In the genomic region with DNA sequence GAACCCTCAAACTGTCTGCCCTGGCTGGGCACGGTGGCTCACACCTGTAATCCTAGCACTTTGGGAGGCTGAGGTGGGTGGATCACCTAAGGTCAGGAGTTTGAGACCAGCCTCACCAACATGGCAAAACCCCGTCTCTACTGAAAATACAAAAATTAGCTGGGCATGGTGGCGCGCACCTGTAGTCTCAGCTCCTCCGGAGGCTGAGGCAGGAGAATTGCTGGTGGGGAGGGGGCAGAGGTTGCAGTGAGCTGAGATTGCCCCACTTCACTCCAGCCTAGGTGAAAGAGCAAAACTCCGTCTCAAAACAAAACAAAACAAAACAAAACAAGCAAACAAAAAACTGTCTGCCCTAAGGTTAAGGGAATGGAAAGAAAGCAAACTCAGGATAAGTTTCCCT, we compare ENCODE assay signal across 8 cellular contexts.
A peak's percentile ranks its signal among the peaks of the same experiment; 100 is the strongest.
DNase-seq lines count a peak whose midpoint lies in the region; ATAC-seq and TF ChIP-seq lines count a peak whose summit lies in the region.
"Not testable (repeated sequence)": the region's sequence is repeated elsewhere in the genome, so short reads cannot be mapped to it uniquely, and the experiment has no call there.

No MANE protein-coding gene starts in this region.

- DNase-seq in CD4-positive, CD25-positive, alpha-beta regulatory T cell; activated T-helper 2 cell treated with anti-CD3 and anti-CD28 coated beads, Interferon-gamma antibody, Interleukin-2, Interleukin-4, amounts not matched to agents 10 μg/mL and 5 μg/mL and 100 μg/mL, durations not matched to agents 14 hours and 24 hours and 36 hours (ENCODE audit: low spot score); central memory CD8-positive, alpha-beta T cell (ENCODE audit: low spot score in 2 of 2); natural killer cell; upper lobe of right lung: not testable (repeated sequence)
- DNase-seq in activated CD4-positive, alpha-beta T cell treated with anti-CD3 and anti-CD28 coated beads, Interleukin-2, amount 10 ng/mL, durations not matched to agents 24 days and 14 days = peak; percentile 68

- H3K4me1 Mint-ChIP-seq in CD4-positive, CD25-positive, alpha-beta regulatory T cell = peaks cover 35 to 50% (median 38%) of the 10 kb centered on the region in 4 donors
- peaks cover 64% of the 10 kb centered on the region for H3K4me1 Mint-ChIP-seq in activated CD4-positive, alpha-beta T cell treated with anti-CD3 and anti-CD28 coated beads, Interleukin-2, amount 10 ng/mL, durations not matched to agents 24 days and 14 days
- peaks cover 84% of the 10 kb centered on the region for H3K4me1 Mint-ChIP-seq in activated T-helper 2 cell treated with anti-CD3 and anti-CD28 coated beads, Interferon-gamma antibody, Interleukin-2, Interleukin-4, amounts not matched to agents 10 μg/mL and 5 μg/mL and 100 μg/mL, durations not matched to agents 14 hours and 24 hours and 36 hours (ENCODE audit: low read depth)
- peaks cover 53% of the 10 kb centered on the region for H3K4me1 Mint-ChIP-seq in central memory CD8-positive, alpha-beta T cell
- peaks cover 74 to 85% of the 10 kb centered on the region in 2 donors for H3K4me1 Mint-ChIP-seq in natural killer cell

- peak overlapping the region; percentile 65 for H3K4me2 ChIP-seq in OCI-LY3 (ENCODE audit: low read length)

- H3K27ac Mint-ChIP-seq in CD4-positive, CD25-positive, alpha-beta regulatory T cell = peak overlapping the region; percentile 78 to 90 (median 83)
- peak overlapping the region; percentile 92 for H3K27ac Mint-ChIP-seq in activated CD4-positive, alpha-beta T cell treated with anti-CD3 and anti-CD28 coated beads, Interleukin-2, amount 10 ng/mL, durations not matched to agents 24 days and 14 days
- peak overlapping the region; percentile 95 for H3K27ac Mint-ChIP-seq in activated T-helper 2 cell treated with anti-CD3 and anti-CD28 coated beads, Interferon-gamma antibody, Interleukin-2, Interleukin-4, amounts not matched to agents 10 μg/mL and 5 μg/mL and 100 μg/mL, durations not matched to agents 14 hours and 24 hours and 36 hours
- H3K27ac Mint-ChIP-seq in central memory CD8-positive, alpha-beta T cell (ENCODE audit: low read depth) = peak overlapping the region; percentile 93
- peak overlapping the region; percentile 84 to 93 for H3K27ac Mint-ChIP-seq in natural killer cell

- not testable (repeated sequence) for H2AFZ ChIP-seq in OCI-LY3 (ENCODE audit: low read depth, low read length)

- not testable (repeated sequence) for H3K27me3 ChIP-seq in CD4-positive, CD25-positive, alpha-beta regulatory T cell (ENCODE audit: control insufficient read depth, insufficient read depth, low read length); upper lobe of right lung
- H3K27me3 ChIP-seq in OCI-LY3 (ENCODE audit: low read depth, low read length) = peaks cover 26% of the 10 kb centered on the region; the same call in 1 of the 2 replicates

- TF ChIP-seq CTCF in OCI-LY3 (IDR thresholded peaks at IDR 0.05; ENCODE audit: low read depth, low read length); natural killer cell (IDR thresholded peaks at IDR 0.05); upper lobe of right lung (IDR thresholded peaks at IDR 0.05): not testable (repeated sequence)

- H3K27ac ChIP-seq in CD4-positive, CD25-positive, alpha-beta regulatory T cell (ENCODE audit: insufficient read depth, low read length, poor library complexity, severe bottlenecking) = not testable (repeated sequence)
- H3K27ac ChIP-seq in OCI-LY3 (ENCODE audit: low read length) = peak overlapping the region; percentile 53
- H3K27ac ChIP-seq in upper lobe of right lung = peak overlapping the region; percentile 24

- intact Hi-C loops in activated CD4-positive, alpha-beta T cell treated with anti-CD3 and anti-CD28 coated beads, Interleukin-2, amount 10 ng/mL, durations not matched to agents 24 days and 14 days (cut with micrococcal nuclease) = loop anchor here (1.0 to 10.0 kb wide), 7 partner anchors 11 to 296 kb away; a partner anchor contains a TSS
- intact Hi-C loops in activated T-helper 2 cell treated with anti-CD3 and anti-CD28 coated beads, Interferon-gamma antibody, Interleukin-2, Interleukin-4, amounts not matched to agents 10 μg/mL and 5 μg/mL and 100 μg/mL, durations not matched to agents 14 hours and 24 hours and 36 hours (cut with micrococcal nuclease) = loop anchor here (1.0 to 5.0 kb wide), 6 partner anchors 11 to 293 kb away; a partner anchor contains a TSS
- intact Hi-C loops in natural killer cell (cut with micrococcal nuclease) = loop anchor here (1.0 to 10.0 kb wide), 4 partner anchors 11 to 178 kb away; a partner anchor contains a TSS
- intact Hi-C loops in upper lobe of right lung (cut with DNase I) = not testable (repeated sequence)

- peak overlapping the region; percentile 75 for H3K4me3 ChIP-seq in CD4-positive, CD25-positive, alpha-beta regulatory T cell (ENCODE audit: low read depth, low read length)
- H3K4me3 ChIP-seq in OCI-LY3 (ENCODE audit: low read length) = peak overlapping the region; percentile 47
- not testable (repeated sequence) for H3K4me3 ChIP-seq in upper lobe of right lung

- not testable (repeated sequence) for ATAC-seq in CD4-positive, CD25-positive, alpha-beta regulatory T cell (ENCODE audit: low read depth in 2 of 2); upper lobe of right lung
- ATAC-seq in GM19452 (IDR thresholded peaks at IDR 0.05; ENCODE audit: unreplicated experiment) (peak; percentile 1), natural killer cell (peak in 2 of 3 donors; percentile 10 to 12)
- peak; percentile 3 for ATAC-seq in central memory CD8-positive, alpha-beta T cell (replicated peaks; ENCODE audit: extremely low read depth, poor library complexity, severe bottlenecking)

- not testable (repeated sequence) for H4K20me1 ChIP-seq in OCI-LY3 (ENCODE audit: insufficient read depth, low read length)

- peak overlapping the region; percentile 37 to 72 (median 68) for H3K4me3 Mint-ChIP-seq in CD4-positive, CD25-positive, alpha-beta regulatory T cell
- peak overlapping the region; percentile 64 for H3K4me3 Mint-ChIP-seq in activated CD4-positive, alpha-beta T cell treated with anti-CD3 and anti-CD28 coated beads, Interleukin-2, amount 10 ng/mL, durations not matched to agents 24 days and 14 days
- H3K4me3 Mint-ChIP-seq in activated T-helper 2 cell treated with anti-CD3 and anti-CD28 coated beads, Interferon-gamma antibody, Interleukin-2, Interleukin-4, amounts not matched to agents 10 μg/mL and 5 μg/mL and 100 μg/mL, durations not matched to agents 14 hours and 24 hours and 36 hours (ENCODE audit: low read depth) = peak overlapping the region; percentile 66
- H3K4me3 Mint-ChIP-seq in central memory CD8-positive, alpha-beta T cell = peak overlapping the region; percentile 40
- H3K4me3 Mint-ChIP-seq in natural killer cell = peak overlapping the region; percentile 82

- H3K9me3 ChIP-seq in CD4-positive, CD25-positive, alpha-beta regulatory T cell (ENCODE audit: control insufficient read depth in 2 of 2, low read length in 2 of 2); OCI-LY3 (ENCODE audit: insufficient read depth, low read length); upper lobe of right lung: not testable (repeated sequence)

- H3K36me3 Mint-ChIP-seq in CD4-positive, CD25-positive, alpha-beta regulatory T cell; activated CD4-positive, alpha-beta T cell treated with anti-CD3 and anti-CD28 coated beads, Interleukin-2, amount 10 ng/mL, durations not matched to agents 24 days and 14 days (ENCODE audit: low read depth); central memory CD8-positive, alpha-beta T cell (ENCODE audit: insufficient read depth); natural killer cell: not testable (repeated sequence)
- H3K36me3 Mint-ChIP-seq in activated T-helper 2 cell treated with anti-CD3 and anti-CD28 coated beads, Interferon-gamma antibody, Interleukin-2, Interleukin-4, amounts not matched to agents 10 μg/mL and 5 μg/mL and 100 μg/mL, durations not matched to agents 14 hours and 24 hours and 36 hours (ENCODE audit: low read depth) = peaks cover 36% of the 10 kb centered on the region

- peaks cover 28% of the 10 kb centered on the region for H3K4me1 ChIP-seq in CD4-positive, CD25-positive, alpha-beta regulatory T cell (ENCODE audit: control insufficient read depth, insufficient read depth, low read length, poor library complexity, severe bottlenecking)
- H3K4me1 ChIP-seq in OCI-LY3 (ENCODE audit: low read length) (peaks cover 70% of the 10 kb centered on the region), upper lobe of right lung (peaks cover 15% of the 10 kb centered on the region)

- not testable (repeated sequence) for H3K79me2 ChIP-seq in OCI-LY3 (ENCODE audit: low read length)

- not testable (repeated sequence) for H3K9me3 Mint-ChIP-seq in CD4-positive, CD25-positive, alpha-beta regulatory T cell; central memory CD8-positive, alpha-beta T cell; natural killer cell
- peaks cover 11% of the 10 kb centered on the region for H3K9me3 Mint-ChIP-seq in activated CD4-positive, alpha-beta T cell treated with anti-CD3 and anti-CD28 coated beads, Interleukin-2, amount 10 ng/mL, durations not matched to agents 24 days and 14 days
- H3K9me3 Mint-ChIP-seq in activated T-helper 2 cell treated with anti-CD3 and anti-CD28 coated beads, Interferon-gamma antibody, Interleukin-2, Interleukin-4, amounts not matched to agents 10 μg/mL and 5 μg/mL and 100 μg/mL, durations not matched to agents 14 hours and 24 hours and 36 hours = peaks cover 38% of the 10 kb centered on the region

- H3K9ac ChIP-seq in OCI-LY3 (ENCODE audit: low read length) = peak overlapping the region; percentile 26; the same call in 1 of the 2 replicates

- not testable (repeated sequence) for H3K27me3 Mint-ChIP-seq in CD4-positive, CD25-positive, alpha-beta regulatory T cell; activated CD4-positive, alpha-beta T cell treated with anti-CD3 and anti-CD28 coated beads, Interleukin-2, amount 10 ng/mL, durations not matched to agents 24 days and 14 days; activated T-helper 2 cell treated with anti-CD3 and anti-CD28 coated beads, Interferon-gamma antibody, Interleukin-2, Interleukin-4, amounts not matched to agents 10 μg/mL and 5 μg/mL and 100 μg/mL, durations not matched to agents 14 hours and 24 hours and 36 hours (ENCODE audit: low read depth); central memory CD8-positive, alpha-beta T cell; natural killer cell (ENCODE audit: low read depth in 2 of 2)

- H3K36me3 ChIP-seq in CD4-positive, CD25-positive, alpha-beta regulatory T cell (ENCODE audit: control insufficient read depth, insufficient read depth, low read length); OCI-LY3 (replicated peaks; ENCODE audit: low read depth, low read length); upper lobe of right lung: not testable (repeated sequence)
